ENCODE assay signal across 9 cellular contexts in the genomic region with DNA sequence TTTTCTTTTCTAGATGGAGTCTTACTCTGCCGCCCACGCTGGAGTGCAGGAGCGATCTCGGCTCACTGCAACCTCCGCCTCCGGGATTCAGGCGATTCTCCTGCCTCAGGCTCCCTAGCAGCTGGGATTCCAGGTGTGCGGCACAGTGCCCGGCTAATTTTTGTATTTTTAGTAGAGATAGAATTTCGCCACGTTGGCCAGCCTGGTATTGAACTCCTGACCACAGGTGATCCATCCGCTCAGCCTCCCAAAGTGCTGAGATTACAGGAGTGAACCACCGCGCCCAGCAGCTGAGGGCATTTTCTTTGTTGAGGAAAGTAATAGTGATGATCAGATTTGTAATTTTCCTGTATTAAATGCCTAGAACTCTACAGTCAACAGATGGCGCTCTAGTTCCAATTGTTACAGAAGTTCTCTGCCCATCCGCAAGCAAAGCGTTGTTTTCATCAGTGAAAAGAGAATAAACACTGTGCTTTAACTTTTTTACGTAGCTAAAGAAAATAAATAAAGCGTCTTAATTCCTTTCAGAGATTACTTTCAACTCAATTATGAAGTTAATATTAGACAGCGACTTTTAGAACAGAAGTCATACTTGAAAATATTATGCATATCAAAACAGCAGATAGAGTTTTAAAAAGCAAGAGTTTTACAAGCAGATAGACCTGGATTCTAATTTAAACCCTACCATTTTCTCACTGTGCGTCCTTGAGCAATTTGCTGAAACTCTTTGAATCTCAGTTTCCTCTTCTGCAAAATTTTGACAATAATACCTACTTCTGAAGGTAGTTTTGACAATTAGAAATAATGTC.
A peak's percentile ranks its signal among the peaks of the same experiment; 100 is the strongest.
DNase-seq lines count a peak whose midpoint lies in the region; ATAC-seq and TF ChIP-seq lines count a peak whose summit lies in the region.
"Had no signal": no experiment of that assay in that cellular context is flagged by ENCODE, and none has a peak within 500 bp of the region (broad histone marks: within the 10 kb centered on the region; RNA-seq: fewer than 3 reads in every experiment).

No MANE protein-coding gene starts in this region.

- no peak overlapping the region for H2BK120ac ChIP-seq in mesenchymal stem cell (ENCODE audit: low read depth, low read length)

- no peak overlapping the region for H3K18ac ChIP-seq in mesenchymal stem cell (ENCODE audit: low read depth in 1 of 2, low read length in 2 of 2)

- no peak overlapping the region for H3K4ac ChIP-seq in mesenchymal stem cell (ENCODE audit: low read depth in 1 of 2, low read length in 2 of 2)

- no peaks in the 10 kb centered on the region for H3K79me1 ChIP-seq in mesenchymal stem cell (replicated peaks; ENCODE audit: low read length, poor library complexity, severe bottlenecking)

- no peak overlapping the region for H2BK5ac ChIP-seq in mesenchymal stem cell (ENCODE audit: low read depth, low read length, poor library complexity, severe bottlenecking)

- H3K4me3 ChIP-seq in H7 (ENCODE audit: insufficient read depth, low read depth, low read length) (peak overlapping the region; percentile 12; the same call in 1 of the 2 replicates), endodermal cell (ENCODE audit: low read length) (no peak overlapping the region), mesenchymal stem cell (ENCODE audit: insufficient read depth in 1 of 2, low read depth in 1 of 2, low read length in 2 of 2) (peak overlapping the region in 1 of 2 experiments; percentile 68), upper lobe of right lung (no peak overlapping the region)

- peak overlapping the region; percentile 67 for H3K4me2 ChIP-seq in mesenchymal stem cell (ENCODE audit: low read length, poor library complexity, severe bottlenecking)

- H3K27ac ChIP-seq in endodermal cell (ENCODE audit: low read depth, low read length) (no peak overlapping the region), mesenchymal stem cell (ENCODE audit: low read length, poor library complexity, severe bottlenecking) (no peak overlapping the region), upper lobe of right lung (no peak overlapping the region)

- no peak overlapping the region for H2BK12ac ChIP-seq in mesenchymal stem cell (ENCODE audit: low read length in 2 of 2)

- H3K4me3 Mint-ChIP-seq in endodermal cell: peak overlapping the region; percentile 30
- H3K4me3 Mint-ChIP-seq: dendritic cell treated with granulocyte-macrophage colony-stimulating factor and Interleukin-4, amounts not matched to agents 40 ng/mL and 50 ng/mL, for 4 days had no signal

- peak; percentile 73 for ATAC-seq in upper lobe of right lung
- no peak for ATAC-seq in HG03175 (IDR thresholded peaks at IDR 0.05; ENCODE audit: unreplicated experiment)

- intact Hi-C loops in upper lobe of right lung (cut with DNase I): no loop called here

- H3K14ac ChIP-seq in mesenchymal stem cell (ENCODE audit: low read length in 2 of 2): no peak overlapping the region

- H3K4me1 ChIP-seq in endodermal cell (ENCODE audit: control insufficient read depth, insufficient read depth, low read length) (no peaks in the 10 kb centered on the region), mesenchymal stem cell (ENCODE audit: control insufficient read depth, insufficient read depth, low read depth, low read length) (peaks cover 3% of the 10 kb centered on the region), upper lobe of right lung (no peaks in the 10 kb centered on the region)

- peak; percentile 87 for DNase-seq in ELR (ENCODE audit: low read depth)
- peak; percentile 16 for DNase-seq in H7
- peak; percentile 75 for DNase-seq in NCI-H1694 treated with DMSO at 0.1 percent for 48 hours (lab: John Stamatoyannopoulos, UW)
- peak; percentile 70 for DNase-seq in SW480 (ENCODE audit: low spot score)
- peak; percentile 72 for DNase-seq in endodermal cell
- DNase-seq in mesenchymal stem cell: peak; percentile 71
- peak; percentile 59 for DNase-seq in upper lobe of right lung

- H3K23ac ChIP-seq in mesenchymal stem cell (ENCODE audit: low read length in 2 of 2): no peak overlapping the region

- no peaks in the 10 kb centered on the region for H3K4me1 Mint-ChIP-seq in endodermal cell

- no peaks in the 10 kb centered on the region for H3K9me3 Mint-ChIP-seq in endodermal cell
- H3K9me3 Mint-ChIP-seq: dendritic cell treated with granulocyte-macrophage colony-stimulating factor and Interleukin-4, amounts not matched to agents 40 ng/mL and 50 ng/mL, for 4 days had no signal

- H4K8ac ChIP-seq in mesenchymal stem cell (ENCODE audit: low read length): peak overlapping the region; percentile 62

- H3K27ac Mint-ChIP-seq in endodermal cell: no peak overlapping the region
- H3K27ac Mint-ChIP-seq: dendritic cell treated with granulocyte-macrophage colony-stimulating factor and Interleukin-4, amounts not matched to agents 40 ng/mL and 50 ng/mL, for 4 days had no signal

- no peaks in the 10 kb centered on the region for H3K27me3 ChIP-seq in H7 (ENCODE audit: control insufficient read depth, insufficient read depth, low read length)
- no peaks in the 10 kb centered on the region for H3K27me3 ChIP-seq in endodermal cell (ENCODE audit: control insufficient read depth, insufficient read depth, low read length, poor library complexity, severe bottlenecking)
- no peaks in the 10 kb centered on the region for H3K27me3 ChIP-seq in mesenchymal stem cell (ENCODE audit: control insufficient read depth in 1 of 2, insufficient read depth in 1 of 2, low read length in 2 of 2)
- H3K27me3 ChIP-seq in upper lobe of right lung: no peaks in the 10 kb centered on the region

- H3K9ac ChIP-seq in endodermal cell (ENCODE audit: extremely low read depth, low read length, poor library complexity, severe bottlenecking) (no peak overlapping the region), mesenchymal stem cell (ENCODE audit: low read length) (peak overlapping the region; percentile 75)

- H3K36me3 ChIP-seq in H7 (replicated peaks; ENCODE audit: control insufficient read depth, insufficient read depth, low read length) (no peaks in the 10 kb centered on the region), endodermal cell (ENCODE audit: control insufficient read depth, insufficient read depth, low read length) (no peaks in the 10 kb centered on the region), mesenchymal stem cell (ENCODE audit: control insufficient read depth in 1 of 2, insufficient read depth in 2 of 2, low read depth in 1 of 2, low read length in 2 of 2) (no peaks in the 10 kb centered on the region), upper lobe of right lung (no peaks in the 10 kb centered on the region)

- H2AFZ ChIP-seq in mesenchymal stem cell (ENCODE audit: low read depth, low read length): peak overlapping the region; percentile 62

- H3K9me3 ChIP-seq in endodermal cell (ENCODE audit: control insufficient read depth, low read length) (no peaks in the 10 kb centered on the region), mesenchymal stem cell (ENCODE audit: control insufficient read depth, low read length) (no peaks in the 10 kb centered on the region), upper lobe of right lung (no peaks in the 10 kb centered on the region)

- 37 to 50% methylated on average over 16 to 20 of the region's 21 CpGs for WGBS in endodermal cell (ENCODE audit: insufficient coverage in 1 of 2, insufficient read length in 1 of 2), 2 experiments
- WGBS in mesenchymal stem cell: 61% methylated on average over 13 of the region's 21 CpGs

- TF ChIP-seq CTCF in endodermal cell (conservative IDR thresholded peaks at IDR 0.05) (peak; percentile 89), upper lobe of right lung (IDR thresholded peaks at IDR 0.05) (peak; percentile 76)

- no peak overlapping the region for H4K91ac ChIP-seq in mesenchymal stem cell (ENCODE audit: low read length)

- H2AK5ac ChIP-seq in mesenchymal stem cell (ENCODE audit: low read length, severe bottlenecking): no peak overlapping the region

- H3K36me3 Mint-ChIP-seq in endodermal cell (ENCODE audit: low read depth): no peaks in the 10 kb centered on the region

- peaks cover 3% of the 10 kb centered on the region for H3K27me3 Mint-ChIP-seq in endodermal cell (ENCODE audit: insufficient read depth)

- no peak overlapping the region for H2BK15ac ChIP-seq in mesenchymal stem cell (ENCODE audit: low read depth, poor library complexity, severe bottlenecking)

Comparison
In these comparisons a context has a peak if more than half of its experiments do, and no peak if none do; other contexts are left out.
1. DNase-seq: peak in every context shown above with its lines; median percentile 87 in ELR; 75 in NCI-H1694 treated with DMSO at 0.1 percent for 48 hours; 72 in endodermal cell; 71 in mesenchymal stem cell; 70 in SW480; 59 in upper lobe of right lung; 16 in H7.